In the genomic region with DNA sequence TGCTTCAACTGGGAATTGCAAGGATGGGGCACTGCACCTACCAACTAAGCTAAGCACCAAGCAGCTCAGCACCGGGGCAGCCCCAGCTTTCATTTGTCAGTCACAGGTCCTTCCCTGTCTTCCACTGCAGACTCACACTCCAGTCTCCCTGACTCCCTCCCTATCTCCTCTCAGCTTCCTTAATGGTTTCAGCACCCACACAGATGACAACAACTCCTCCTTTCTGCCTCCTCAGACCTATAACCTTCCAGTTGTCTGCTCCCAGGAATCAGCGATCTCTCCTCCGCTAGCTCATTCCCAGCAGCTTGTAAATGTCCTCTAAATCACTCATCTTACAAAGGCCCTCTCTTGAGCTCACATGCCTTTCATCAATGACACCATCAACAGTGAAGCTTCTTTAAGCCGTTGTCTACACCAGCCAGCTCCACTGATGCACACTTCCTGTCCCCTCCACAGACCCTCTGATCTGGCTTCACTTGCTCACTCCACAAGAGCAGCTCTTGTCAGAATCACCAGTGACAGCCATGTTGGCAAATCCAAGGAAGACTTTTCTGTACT, we compare ENCODE assay signal across 10 cellular contexts. TPM values are rescaled to one million over a fixed set of nuclear protein-coding genes. Genes with fewer than 3 reads are reported as not detected.
DNase-seq lines count a peak whose midpoint lies in the region; ATAC-seq and TF ChIP-seq lines count a peak whose summit lies in the region.
"Had no signal": no experiment of that assay in that cellular context is flagged by ENCODE, and none has a peak within 500 bp of the region (broad histone marks: within the 10 kb centered on the region; RNA-seq: fewer than 3 reads in every experiment).

No MANE protein-coding gene starts in this region.

- H3K27ac ChIP-seq in naive thymus-derived CD4-positive, alpha-beta T cell (ENCODE audit: low read depth, low read length), result no peak overlapping the region
- no peak overlapping the region for H3K27ac ChIP-seq in RWPE1
- H3K27ac ChIP-seq: right lobe of liver had no signal

- H3K9me3 Mint-ChIP-seq in WTC11, result no peaks in the 10 kb centered on the region; the same call in 1 of the 2 replicates
- H3K9me3 Mint-ChIP-seq in naive thymus-derived CD4-positive, alpha-beta T cell, result peaks cover 0 to 6% (median 0%) of the 10 kb centered on the region in 11 donors

- H3K4me3 Mint-ChIP-seq in WTC11, result no peak overlapping the region
- H3K4me3 Mint-ChIP-seq in naive thymus-derived CD4-positive, alpha-beta T cell, result no peak overlapping the region

- DNase-seq in WTC11 (ENCODE audit: low spot score) (no peak), RWPE1 (ENCODE audit: low spot score) (no peak)
- DNase-seq in naive thymus-derived CD4-positive, alpha-beta T cell, result peak in 3 of 9 donors; percentile 4 to 13 (median 5)
- DNase-seq in stimulated activated CD4-positive, alpha-beta T cell treated with anti-CD3 and anti-CD28 coated beads, Interleukin-1b, Interleukin-23, amount 100 ng/mL, for 48 hours, result no peak
- DNase-seq: activated CD8-positive, alpha-beta memory T cell treated with anti-CD3 and anti-CD28 coated beads for 24 hours; right lobe of liver had no signal

- no peaks in the 10 kb centered on the region for H3K27me3 Mint-ChIP-seq in WTC11 (ENCODE audit: low read depth)
- H3K27me3 Mint-ChIP-seq in naive thymus-derived CD4-positive, alpha-beta T cell, result no peaks in the 10 kb centered on the region

- H3K36me3 Mint-ChIP-seq in WTC11, result no peaks in the 10 kb centered on the region
- H3K36me3 Mint-ChIP-seq in naive thymus-derived CD4-positive, alpha-beta T cell, result peaks cover 0 to 23% (median 19%) of the 10 kb centered on the region in 5 donors

- POLR2A ChIA-PET in WTC11 (lab: Charles Lee) (interaction anchor here (0.8 kb wide), 1 partner anchor 18 kb away, joined by 3 read pairs; no protein-coding TSS in a partner anchor), RWPE1 (lab: Yijun Ruan, JAX; ENCODE audit: low non-redundant PET) (no interaction called here)
- POLR2A ChIA-PET in naive thymus-derived CD4-positive, alpha-beta T cell (lab: Charles Lee), result no interaction called here

- no peaks in the 10 kb centered on the region for H3K27me3 ChIP-seq in naive thymus-derived CD4-positive, alpha-beta T cell (ENCODE audit: control insufficient read depth in 2 of 2, insufficient read depth in 2 of 2, low read length in 2 of 2)
- H3K27me3 ChIP-seq: right lobe of liver had no signal

- H3K4me1 ChIP-seq in naive thymus-derived CD4-positive, alpha-beta T cell (ENCODE audit: control insufficient read depth in 2 of 2, insufficient read depth in 2 of 2, low read length in 2 of 2), result peaks cover 0 to 6% of the 10 kb centered on the region in 2 donors

- intact Hi-C loops in naive thymus-derived CD4-positive, alpha-beta T cell (cut with micrococcal nuclease), result loop anchor here in 1 of 2 donors (2.0 kb wide), 1 partner anchor 20 kb away; no protein-coding TSS in a partner anchor

- CTCF ChIA-PET in WTC11 (lab: Charles Lee) (no interaction called here), RWPE1 (lab: Yijun Ruan, JAX) (no interaction called here)
- CTCF ChIA-PET in naive thymus-derived CD4-positive, alpha-beta T cell (lab: Charles Lee), result no interaction called here

- H3K4me1 Mint-ChIP-seq in WTC11, result no peaks in the 10 kb centered on the region
- H3K4me1 Mint-ChIP-seq in naive thymus-derived CD4-positive, alpha-beta T cell, result peaks cover 5 to 29% (median 14%) of the 10 kb centered on the region in 7 donors

- H3K36me3 ChIP-seq in naive thymus-derived CD4-positive, alpha-beta T cell (ENCODE audit: control insufficient read depth in 2 of 3, insufficient read depth in 3 of 3, low read length in 3 of 3), result no peaks in the 10 kb centered on the region
- H3K36me3 ChIP-seq: right lobe of liver had no signal

- H3K4me3 ChIP-seq in naive thymus-derived CD4-positive, alpha-beta T cell (ENCODE audit: low read length), result no peak overlapping the region
- H3K4me3 ChIP-seq: right lobe of liver had no signal

- TF ChIP-seq CTCF in WTC11 (IDR thresholded peaks at IDR 0.05) (no peak), RWPE1 (conservative IDR thresholded peaks at IDR 0.05; ENCODE audit: low read depth) (no peak)

- ATAC-seq in GM18511 (IDR thresholded peaks at IDR 0.05; ENCODE audit: unreplicated experiment) (peak; percentile 70), HG03045 (IDR thresholded peaks at IDR 0.05; ENCODE audit: unreplicated experiment) (peak; percentile 52), WTC11 (peak; percentile 55), GM19467 (IDR thresholded peaks at IDR 0.05; ENCODE audit: unreplicated experiment) (no peak), GM21515 (IDR thresholded peaks at IDR 0.05; ENCODE audit: unreplicated experiment) (no peak)
- ATAC-seq in naive thymus-derived CD4-positive, alpha-beta T cell, result peak; percentile 48

- no peak overlapping the region for H3K27ac Mint-ChIP-seq in WTC11
- H3K27ac Mint-ChIP-seq in naive thymus-derived CD4-positive, alpha-beta T cell, result no peak overlapping the region

- H3K9me3 ChIP-seq in naive thymus-derived CD4-positive, alpha-beta T cell (ENCODE audit: control insufficient read depth in 2 of 3, low read length in 3 of 3), result no peaks in the 10 kb centered on the region
- H3K9me3 ChIP-seq: right lobe of liver had no signal

TF ChIP-seq in WTC11, 78 proteins besides CTCF, POLR2A, EP300 and RAD21 (continues in another document):
- TF ChIP-seq, protein P1, sequence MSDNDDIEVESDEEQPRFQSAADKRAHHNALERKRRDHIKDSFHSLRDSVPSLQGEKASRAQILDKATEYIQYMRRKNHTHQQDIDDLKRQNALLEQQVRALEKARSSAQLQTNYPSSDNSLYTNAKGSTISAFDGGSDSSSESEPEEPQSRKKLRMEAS (CRISPR knock-in tag; IDR thresholded peaks at IDR 0.05), result no peak
- TF ChIP-seq OVOL2 (CRISPR knock-in tag; IDR thresholded peaks at IDR 0.05; ENCODE audit: borderline replicate concordance) (no peak), ESRRA (CRISPR knock-in tag; IDR thresholded peaks at IDR 0.05; ENCODE audit: borderline replicate concordance) (no peak), CREM (CRISPR knock-in tag; IDR thresholded peaks at IDR 0.05) (no peak), SMAD3 (CRISPR knock-in tag; IDR thresholded peaks at IDR 0.05; ENCODE audit: borderline replicate concordance) (no peak)
- TF ChIP-seq, protein P2, sequence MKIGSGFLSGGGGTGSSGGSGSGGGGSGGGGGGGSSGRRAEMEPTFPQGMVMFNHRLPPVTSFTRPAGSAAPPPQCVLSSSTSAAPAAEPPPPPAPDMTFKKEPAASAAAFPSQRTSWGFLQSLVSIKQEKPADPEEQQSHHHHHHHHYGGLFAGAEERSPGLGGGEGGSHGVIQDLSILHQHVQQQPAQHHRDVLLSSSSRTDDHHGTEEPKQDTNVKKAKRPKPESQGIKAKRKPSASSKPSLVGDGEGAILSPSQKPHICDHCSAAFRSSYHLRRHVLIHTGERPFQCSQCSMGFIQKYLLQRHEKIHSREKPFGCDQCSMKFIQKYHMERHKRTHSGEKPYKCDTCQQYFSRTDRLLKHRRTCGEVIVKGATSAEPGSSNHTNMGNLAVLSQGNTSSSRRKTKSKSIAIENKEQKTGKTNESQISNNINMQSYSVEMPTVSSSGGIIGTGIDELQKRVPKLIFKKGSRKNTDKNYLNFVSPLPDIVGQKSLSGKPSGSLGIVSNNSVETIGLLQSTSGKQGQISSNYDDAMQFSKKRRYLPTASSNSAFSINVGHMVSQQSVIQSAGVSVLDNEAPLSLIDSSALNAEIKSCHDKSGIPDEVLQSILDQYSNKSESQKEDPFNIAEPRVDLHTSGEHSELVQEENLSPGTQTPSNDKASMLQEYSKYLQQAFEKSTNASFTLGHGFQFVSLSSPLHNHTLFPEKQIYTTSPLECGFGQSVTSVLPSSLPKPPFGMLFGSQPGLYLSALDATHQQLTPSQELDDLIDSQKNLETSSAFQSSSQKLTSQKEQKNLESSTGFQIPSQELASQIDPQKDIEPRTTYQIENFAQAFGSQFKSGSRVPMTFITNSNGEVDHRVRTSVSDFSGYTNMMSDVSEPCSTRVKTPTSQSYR (CRISPR knock-in tag; IDR thresholded peaks at IDR 0.05), result no peak
- TF ChIP-seq, protein P3, sequence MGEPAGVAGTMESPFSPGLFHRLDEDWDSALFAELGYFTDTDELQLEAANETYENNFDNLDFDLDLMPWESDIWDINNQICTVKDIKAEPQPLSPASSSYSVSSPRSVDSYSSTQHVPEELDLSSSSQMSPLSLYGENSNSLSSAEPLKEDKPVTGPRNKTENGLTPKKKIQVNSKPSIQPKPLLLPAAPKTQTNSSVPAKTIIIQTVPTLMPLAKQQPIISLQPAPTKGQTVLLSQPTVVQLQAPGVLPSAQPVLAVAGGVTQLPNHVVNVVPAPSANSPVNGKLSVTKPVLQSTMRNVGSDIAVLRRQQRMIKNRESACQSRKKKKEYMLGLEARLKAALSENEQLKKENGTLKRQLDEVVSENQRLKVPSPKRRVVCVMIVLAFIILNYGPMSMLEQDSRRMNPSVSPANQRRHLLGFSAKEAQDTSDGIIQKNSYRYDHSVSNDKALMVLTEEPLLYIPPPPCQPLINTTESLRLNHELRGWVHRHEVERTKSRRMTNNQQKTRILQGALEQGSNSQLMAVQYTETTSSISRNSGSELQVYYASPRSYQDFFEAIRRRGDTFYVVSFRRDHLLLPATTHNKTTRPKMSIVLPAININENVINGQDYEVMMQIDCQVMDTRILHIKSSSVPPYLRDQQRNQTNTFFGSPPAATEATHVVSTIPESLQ (CRISPR knock-in tag; IDR thresholded peaks at IDR 0.05), result no peak
- TF ChIP-seq, protein P4, sequence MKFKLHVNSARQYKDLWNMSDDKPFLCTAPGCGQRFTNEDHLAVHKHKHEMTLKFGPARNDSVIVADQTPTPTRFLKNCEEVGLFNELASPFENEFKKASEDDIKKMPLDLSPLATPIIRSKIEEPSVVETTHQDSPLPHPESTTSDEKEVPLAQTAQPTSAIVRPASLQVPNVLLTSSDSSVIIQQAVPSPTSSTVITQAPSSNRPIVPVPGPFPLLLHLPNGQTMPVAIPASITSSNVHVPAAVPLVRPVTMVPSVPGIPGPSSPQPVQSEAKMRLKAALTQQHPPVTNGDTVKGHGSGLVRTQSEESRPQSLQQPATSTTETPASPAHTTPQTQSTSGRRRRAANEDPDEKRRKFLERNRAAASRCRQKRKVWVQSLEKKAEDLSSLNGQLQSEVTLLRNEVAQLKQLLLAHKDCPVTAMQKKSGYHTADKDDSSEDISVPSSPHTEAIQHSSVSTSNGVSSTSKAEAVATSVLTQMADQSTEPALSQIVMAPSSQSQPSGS (CRISPR knock-in tag; IDR thresholded peaks at IDR 0.05; ENCODE audit: borderline replicate concordance, low read depth), result no peak

RNA-seq across cellular contexts. Expression of a gene that starts 32.1 kb away (rescaled TPM):
- total RNA-seq in WTC11 (2021), result 47.2 to 50.0 TPM (median 48.7 TPM) in 3 replicates
- 10 to 100 TPM; 58.8 to 76.3 (median 62.7) TPM for total RNA-seq in naive thymus-derived CD4-positive, alpha-beta T cell
- polyA plus RNA-seq in naive thymus-derived CD4-positive, alpha-beta T cell, result 10 to 100 TPM; 13.8 to 16.1 TPM

Comparison
In these comparisons a context has a peak if more than half of its experiments do, and no peak if none do; other contexts are left out.
1. ATAC-seq: peak in GM18511 (single experiment), HG03045 (single experiment), WTC11 (single experiment) and naive thymus-derived CD4-positive, alpha-beta T cell (single experiment); none in GM19467 (single experiment) and GM21515 (single experiment).